In genomic region chr13:50255639-50256038, GRCh38 we compare ENCODE assay signal across 16 cellular contexts.
A peak's percentile ranks its signal among the peaks of the same experiment; 100 is the strongest.
DNase-seq lines count a peak whose midpoint lies in the region; ATAC-seq and TF ChIP-seq lines count a peak whose summit lies in the region.
"Had no signal": no experiment of that assay in that cellular context is flagged by ENCODE, and none has a peak within 500 bp of the region (broad histone marks: within the 10 kb centered on the region; RNA-seq: fewer than 3 reads in every experiment).

No MANE protein-coding gene starts in this region.

- no peaks in the 10 kb centered on the region for H3K27me3 ChIP-seq in BLaER1
- no peaks in the 10 kb centered on the region for H3K27me3 ChIP-seq in SJCRH30
- H3K27me3 ChIP-seq: MG63, right atrium auricular region, stomach had no signal

- no peak overlapping the region for H3K9ac ChIP-seq in BLaER1

- no peak overlapping the region for H3K4me3 ChIP-seq in BLaER1
- no peak overlapping the region for H3K4me3 ChIP-seq in SJCRH30
- H3K4me3 ChIP-seq: MG63, right atrium auricular region, stomach had no signal

- H3K4me3 Mint-ChIP-seq in immature natural killer cell (peak overlapping the region; percentile 73 to 86 (median 77)), osteocyte (ENCODE audit: unreplicated experiment) (no peak overlapping the region)
- H3K4me3 Mint-ChIP-seq: activated naive CD8-positive, alpha-beta T cell; type B pancreatic cell had no signal

- H3K36me3 ChIP-seq in BLaER1 (no peaks in the 10 kb centered on the region), SJCRH30 (no peaks in the 10 kb centered on the region)
- H3K36me3 ChIP-seq: MG63, right atrium auricular region, stomach had no signal

- peak overlapping the region; percentile 25 for H3K4me2 ChIP-seq in BLaER1

- H3K4me1 Mint-ChIP-seq in immature natural killer cell (peaks cover 37 to 61% of the 10 kb centered on the region in 2 donors), osteocyte (ENCODE audit: unreplicated experiment) (no peaks in the 10 kb centered on the region)

- H3K27ac ChIP-seq in BLaER1, result no peak overlapping the region
- H3K27ac ChIP-seq in SJCRH30, result no peak overlapping the region
- H3K27ac ChIP-seq: right atrium auricular region, stomach had no signal

- DNase-seq in RPMI7951 (ENCODE audit: low read depth) (peak; percentile 34), immature natural killer cell (peak; percentile 75 to 81 (median 76)), hypothalamus (lab: John Stamatoyannopoulos, UW) (no peak), SJCRH30 (no peak), osteocyte (ENCODE audit: extremely low spot score, unreplicated experiment) (no peak)
- DNase-seq: activated CD4-positive, alpha-beta T cell treated with anti-CD3 and anti-CD28 coated beads, Interleukin-2, amount 10 ng/mL, durations not matched to agents 24 days and 14 days; MG63; NCI-H1694 treated with DMSO at 0.1 percent for 48 hours; occipital lobe; stomach had no signal

- H3K4me1 ChIP-seq in BLaER1, result peaks cover 53% of the 10 kb centered on the region
- no peaks in the 10 kb centered on the region for H3K4me1 ChIP-seq in SJCRH30
- H3K4me1 ChIP-seq: right atrium auricular region, stomach had no signal

- no peaks in the 10 kb centered on the region for H4K20me1 ChIP-seq in BLaER1

- H3K27ac Mint-ChIP-seq in immature natural killer cell, result peak overlapping the region in 5 of 6 donors; percentile 34 to 89 (median 73)
- H3K27ac Mint-ChIP-seq in osteocyte (ENCODE audit: unreplicated experiment), result no peak overlapping the region
- H3K27ac Mint-ChIP-seq: type B pancreatic cell had no signal

- H3K9me3 ChIP-seq in BLaER1, result peaks cover 15% of the 10 kb centered on the region
- no peaks in the 10 kb centered on the region for H3K9me3 ChIP-seq in SJCRH30 (replicated peaks)
- H3K9me3 ChIP-seq: MG63, right atrium auricular region, stomach had no signal

- no peaks in the 10 kb centered on the region for H3K9me3 Mint-ChIP-seq in immature natural killer cell
- no peaks in the 10 kb centered on the region for H3K9me3 Mint-ChIP-seq in osteocyte (ENCODE audit: unreplicated experiment)

- H3K27me3 Mint-ChIP-seq in immature natural killer cell (ENCODE audit: low read depth in 3 of 3) (peaks cover 5 to 8% (median 8%) of the 10 kb centered on the region in 3 donors), osteocyte (ENCODE audit: unreplicated experiment) (peaks cover 8% of the 10 kb centered on the region)
- H3K27me3 Mint-ChIP-seq: activated naive CD8-positive, alpha-beta T cell; type B pancreatic cell had no signal

- no peak for TF ChIP-seq CTCF in osteocyte (IDR thresholded peaks at IDR 0.05)

- ATAC-seq in GM18502 (IDR thresholded peaks at IDR 0.05; ENCODE audit: poor library complexity, unreplicated experiment) (peak; percentile 40), GM21390 (IDR thresholded peaks at IDR 0.05; ENCODE audit: unreplicated experiment) (no peak)

- peaks cover 0 to 14% (median 0%) of the 10 kb centered on the region in 3 donors for H3K36me3 Mint-ChIP-seq in immature natural killer cell
- no peaks in the 10 kb centered on the region for H3K36me3 Mint-ChIP-seq in osteocyte (ENCODE audit: unreplicated experiment)
- H3K36me3 Mint-ChIP-seq: type B pancreatic cell had no signal

Comparison
In these comparisons a context has a peak if more than half of its experiments do, and no peak if none do; other contexts are left out.
1. DNase-seq: peak in RPMI7951 (single experiment) and immature natural killer cell (3 of 3); none in hypothalamus (0 of 51), SJCRH30 (0 of 2) and osteocyte (single experiment).